Comparison of ENCODE assay signal across 1 cellular context in genomic region chr3:52907497-52907896, GRCh38.
TF ChIP-seq lines count a peak whose summit lies in the region.

No MANE protein-coding gene starts in this region.

TF ChIP-seq in GM23338, 12 proteins besides CTCF, POLR2A, EP300 and RAD21 (continued from another document):
- TF ChIP-seq STAT1 (IDR thresholded peaks at IDR 0.05; ENCODE audit: unreplicated experiment): no peak
